11 cellular contexts compared by ENCODE assay signal in genomic region chr7:131521651-131522163, GRCh38. TPM values are rescaled to one million over a fixed set of nuclear protein-coding genes. Genes with fewer than 3 reads are reported as not detected.
A peak's percentile ranks its signal among the peaks of the same experiment; 100 is the strongest.
DNase-seq lines count a peak whose midpoint lies in the region; ATAC-seq and TF ChIP-seq lines count a peak whose summit lies in the region.
"Had no signal": no experiment of that assay in that cellular context is flagged by ENCODE, and none has a peak within 500 bp of the region (broad histone marks: within the 10 kb centered on the region; RNA-seq: fewer than 3 reads in every experiment).

No MANE protein-coding gene starts in this region.

- intact Hi-C loops in Caco-2 (cut with micrococcal nuclease; ENCODE audit: unreplicated experiment), result no loop called here
- intact Hi-C loops in esophagus squamous epithelium (cut with DNase I), result no loop called here

- H3K27ac Mint-ChIP-seq in Caco-2 (ENCODE audit: unreplicated experiment), result peak overlapping the region; percentile 80
- H3K27ac Mint-ChIP-seq in natural killer cell treated with Interleukin-12 subunit alpha and Interleukin-12 subunit beta and Interleukin-15 and Interleukin-18, amount 100 ng/mL, for 72 hours, result peak overlapping the region in 1 of 2 donors; percentile 89

- no peaks in the 10 kb centered on the region for H3K27me3 ChIP-seq in Caco-2 (replicated peaks; ENCODE audit: control insufficient read depth, insufficient read depth, low read length)
- H3K27me3 ChIP-seq in MM.1S (replicated peaks; ENCODE audit: insufficient read depth, low read length), result no peaks in the 10 kb centered on the region
- no peaks in the 10 kb centered on the region for H3K27me3 ChIP-seq in esophagus squamous epithelium

- H3K9me3 ChIP-seq in Caco-2 (no peaks in the 10 kb centered on the region), MM.1S (replicated peaks; ENCODE audit: insufficient read depth, low read length) (no peaks in the 10 kb centered on the region), esophagus squamous epithelium (no peaks in the 10 kb centered on the region)

- H3K9me3 Mint-ChIP-seq in Caco-2 (ENCODE audit: unreplicated experiment), result no peaks in the 10 kb centered on the region
- no peaks in the 10 kb centered on the region for H3K9me3 Mint-ChIP-seq in natural killer cell treated with Interleukin-12 subunit alpha and Interleukin-12 subunit beta and Interleukin-15 and Interleukin-18, amount 100 ng/mL, for 72 hours
- no peaks in the 10 kb centered on the region for H3K9me3 Mint-ChIP-seq in activated T-cell treated with anti-CD3 and anti-CD28 coated beads, Interleukin-2, amount 50 U/mL, for 4 hours

- POLR2A ChIA-PET in Caco-2 (lab: Charles Lee), result interaction anchor here (0.6 kb wide), 1 partner anchor 131 kb away, joined by 3 read pairs; no protein-coding TSS in a partner anchor

- TF ChIP-seq POLR2A in esophagus squamous epithelium (IDR thresholded peaks at IDR 0.05), result no peak

- H3K4me1 ChIP-seq in Caco-2 (peaks cover 20% of the 10 kb centered on the region), MM.1S (ENCODE audit: low read length) (peaks cover 4% of the 10 kb centered on the region), esophagus squamous epithelium (peaks cover 0 to 16% (median 0%) of the 10 kb centered on the region in 3 donors)

- TF ChIP-seq CTCF in Caco-2 (IDR thresholded peaks at IDR 0.05; ENCODE audit: insufficient read depth in 1 of 2, low read depth in 1 of 2, low read length in 1 of 2, severe bottlenecking in 1 of 2, unreplicated experiment in 1 of 2) (no peak), MM.1S (IDR thresholded peaks at IDR 0.05; ENCODE audit: low read length) (no peak), esophagus squamous epithelium (IDR thresholded peaks at IDR 0.05) (no peak)

- peaks cover 65% of the 10 kb centered on the region for H3K36me3 Mint-ChIP-seq in Caco-2 (ENCODE audit: insufficient read depth, unreplicated experiment)
- no peaks in the 10 kb centered on the region for H3K36me3 Mint-ChIP-seq in natural killer cell treated with Interleukin-12 subunit alpha and Interleukin-12 subunit beta and Interleukin-15 and Interleukin-18, amount 100 ng/mL, for 72 hours
- no peaks in the 10 kb centered on the region for H3K36me3 Mint-ChIP-seq in activated T-cell treated with anti-CD3 and anti-CD28 coated beads, Interleukin-2, amount 50 U/mL, for 4 hours (ENCODE audit: insufficient read depth)

- peak overlapping the region; percentile 72; the same call in 1 of the 2 replicates for H2AFZ ChIP-seq in MM.1S (ENCODE audit: low read length)

- H3K4me3 Mint-ChIP-seq in Caco-2 (ENCODE audit: unreplicated experiment), result no peak overlapping the region
- H3K4me3 Mint-ChIP-seq in natural killer cell treated with Interleukin-12 subunit alpha and Interleukin-12 subunit beta and Interleukin-15 and Interleukin-18, amount 100 ng/mL, for 72 hours, result peak overlapping the region; percentile 43
- H3K4me3 Mint-ChIP-seq in activated T-cell treated with anti-CD3 and anti-CD28 coated beads, Interleukin-2, amount 50 U/mL, for 4 hours, result no peak overlapping the region
- H3K4me3 Mint-ChIP-seq: activated CD4-positive, alpha-beta T cell treated with anti-CD3 and anti-CD28 coated beads for 36 hours had no signal

- CTCF ChIA-PET in Caco-2 (lab: Charles Lee), result interaction anchor here (0.5 to 2.1 kb wide), 4 partner anchors 11 to 128 kb away, joined by 3 to 5 read pairs (median 4); no protein-coding TSS in a partner anchor

- H3K4me3 ChIP-seq in Caco-2 (ENCODE audit: low read depth, low read length) (no peak overlapping the region), MM.1S (ENCODE audit: low read length) (no peak overlapping the region), esophagus squamous epithelium (no peak overlapping the region)

- 53 to 79% methylated on average over 7 of the region's 7 CpGs for WGBS in esophagus squamous epithelium, 2 donors

- no peaks in the 10 kb centered on the region for H3F3A ChIP-seq in MM.1S (ENCODE audit: insufficient read depth, low read length)

- no peak for ATAC-seq in natural killer cell treated with Interleukin-12 subunit alpha and Interleukin-12 subunit beta and Interleukin-15 and Interleukin-18, amount 100 ng/mL, for 72 hours
- ATAC-seq in activated T-cell treated with anti-CD3 and anti-CD28 coated beads, Interleukin-2, amount 50 U/mL, for 4 hours, result no peak
- ATAC-seq in HG03378 (IDR thresholded peaks at IDR 0.05; ENCODE audit: unreplicated experiment), result no peak

- no peak overlapping the region for H3K4me2 ChIP-seq in MM.1S (ENCODE audit: low read depth, low read length)

- no peaks in the 10 kb centered on the region for H3K9me2 ChIP-seq in MM.1S (replicated peaks; ENCODE audit: insufficient read depth, low read length)

- H3K36me3 ChIP-seq in Caco-2 (ENCODE audit: control insufficient read depth, insufficient read depth, low read length) (no peaks in the 10 kb centered on the region), MM.1S (replicated peaks; ENCODE audit: insufficient read depth, low read length) (no peaks in the 10 kb centered on the region), esophagus squamous epithelium (no peaks in the 10 kb centered on the region)

- no peaks in the 10 kb centered on the region for H4K20me1 ChIP-seq in MM.1S (ENCODE audit: insufficient read depth, low read length)

- H3K79me2 ChIP-seq in MM.1S (ENCODE audit: low read length), result peaks cover 5% of the 10 kb centered on the region; the same call in 1 of the 2 replicates

- H3K27ac ChIP-seq in MM.1S (ENCODE audit: low read length), result no peak overlapping the region
- peak overlapping the region in 3 of 4 donors; percentile 35 to 78 (median 67) for H3K27ac ChIP-seq in esophagus squamous epithelium

- no TSS peak for BruUV-seq in Caco-2 (replicated peaks; lab: Mats Ljungman, UMichigan)

- peaks cover 33% of the 10 kb centered on the region for H3K4me1 Mint-ChIP-seq in Caco-2 (ENCODE audit: low read depth, unreplicated experiment)
- H3K4me1 Mint-ChIP-seq in natural killer cell treated with Interleukin-12 subunit alpha and Interleukin-12 subunit beta and Interleukin-15 and Interleukin-18, amount 100 ng/mL, for 72 hours (ENCODE audit: low read depth in 2 of 2), result peaks cover 10 to 11% of the 10 kb centered on the region in 2 donors
- peaks cover 13% of the 10 kb centered on the region for H3K4me1 Mint-ChIP-seq in activated T-cell treated with anti-CD3 and anti-CD28 coated beads, Interleukin-2, amount 50 U/mL, for 4 hours (ENCODE audit: low read depth)

- no peaks in the 10 kb centered on the region for H3K27me3 Mint-ChIP-seq in Caco-2 (ENCODE audit: insufficient read depth, unreplicated experiment)
- H3K27me3 Mint-ChIP-seq in natural killer cell treated with Interleukin-12 subunit alpha and Interleukin-12 subunit beta and Interleukin-15 and Interleukin-18, amount 100 ng/mL, for 72 hours, result peaks cover 6 to 11% of the 10 kb centered on the region in 2 donors
- peaks cover 6% of the 10 kb centered on the region for H3K27me3 Mint-ChIP-seq in activated T-cell treated with anti-CD3 and anti-CD28 coated beads, Interleukin-2, amount 50 U/mL, for 4 hours (ENCODE audit: low read depth)
- H3K27me3 Mint-ChIP-seq: activated CD4-positive, alpha-beta T cell treated with anti-CD3 and anti-CD28 coated beads for 36 hours had no signal

- no peak overlapping the region for H3K9ac ChIP-seq in MM.1S (ENCODE audit: low read length)

- DNase-seq in Caco-2 (peak; percentile 36 to 75), MM.1S (no peak), esophagus squamous epithelium (lab: John Stamatoyannopoulos, UW) (no peak), middle frontal gyrus (ENCODE audit: extremely low spot score, low spot score) (no peak)
- DNase-seq in natural killer cell treated with Interleukin-12 subunit alpha and Interleukin-12 subunit beta and Interleukin-15 and Interleukin-18, amount 100 ng/mL, for 72 hours (ENCODE audit: low spot score), result no peak
- no peak for DNase-seq in activated T-cell treated with anti-CD3 and anti-CD28 coated beads, Interleukin-2, amount 50 U/mL, for 4 hours
- no peak for DNase-seq in stimulated activated CD4-positive, alpha-beta T cell treated with anti-CD3 and anti-CD28 coated beads, Interleukin-4, amount 100 ng/mL, for 1 hour
- DNase-seq: activated CD4-positive, alpha-beta T cell treated with anti-CD3 and anti-CD28 coated beads for 36 hours; effector CD4-positive, alpha-beta T cell; MV-4-11 had no signal

RNA-seq across cellular contexts. Expression of gene PODXL, which starts 34.7 kb away (rescaled TPM):
- total RNA-seq in Caco-2 (2022), result 243 and 278 TPM in 2 replicates
- 10 to 100 TPM in 1 of 4 donors, 1 to 10 TPM in 3; 5.0 to 22.3 (median 7.6) TPM for total RNA-seq in esophagus squamous epithelium
- 1 to 10 TPM; 1.3 to 1.6 TPM for total RNA-seq in natural killer cell treated with Interleukin-12 subunit alpha and Interleukin-12 subunit beta and Interleukin-15 and Interleukin-18, amount 100 ng/mL, for 72 hours
- total RNA-seq in activated T-cell treated with anti-CD3 and anti-CD28 coated beads, Interleukin-2, amount 50 U/mL, for 4 hours, result 1 to 10 TPM in 2 of 3 donors, under 1 TPM in 1; 0.76 to 1.4 (median 1.1) TPM

Comparison
In these comparisons a context has a peak if more than half of its experiments do, and no peak if none do; other contexts are left out.
1. DNase-seq: peak in Caco-2 (2 of 2); none in MM.1S (single experiment), esophagus squamous epithelium (single experiment), natural killer cell treated with Interleukin-12 subunit alpha and Interleukin-12 subunit beta and Interleukin-15 and Interleukin-18, amount 100 ng/mL, for 72 hours (single experiment), activated T-cell treated with anti-CD3 and anti-CD28 coated beads, Interleukin-2, amount 50 U/mL, for 4 hours (single experiment), middle frontal gyrus (single experiment) and stimulated activated CD4-positive, alpha-beta T cell treated with anti-CD3 and anti-CD28 coated beads, Interleukin-4, amount 100 ng/mL, for 1 hour (single experiment).
2. RNA of gene PODXL, which starts 34.7 kb away (total RNA-seq): 243 to 278 TPM in Caco-2; 5.0 to 22.3 TPM in esophagus squamous epithelium, 1.3 to 1.6 TPM in natural killer cell treated with Interleukin-12 subunit alpha and Interleukin-12 subunit beta and Interleukin-15 and Interleukin-18, amount 100 ng/mL, for 72 hours and 0.76 to 1.4 TPM in activated T-cell treated with anti-CD3 and anti-CD28 coated beads, Interleukin-2, amount 50 U/mL, for 4 hours; every median in the first group is over 10 times any median in the second.